Comparison of ENCODE assay signal across 29 cellular contexts in genomic region chr11:65698205-65698604, GRCh38. TPM values are rescaled to one million over a fixed set of nuclear protein-coding genes. Genes with fewer than 3 reads are reported as not detected.
A peak's percentile ranks its signal among the peaks of the same experiment; 100 is the strongest.
DNase-seq lines count a peak whose midpoint lies in the region; ATAC-seq and TF ChIP-seq lines count a peak whose summit lies in the region.
"Had no signal": no experiment of that assay in that cellular context is flagged by ENCODE, and none has a peak within 500 bp of the region (broad histone marks: within the 10 kb centered on the region; RNA-seq: fewer than 3 reads in every experiment).

No MANE protein-coding gene starts in this region.

- H3K4me3 ChIP-seq in heart left ventricle, result no peak overlapping the region
- no peak overlapping the region for H3K4me3 ChIP-seq in lower lobe of right lung
- no peak overlapping the region for H3K4me3 ChIP-seq in transverse colon
- H3K4me3 ChIP-seq: PC-9, sigmoid colon had no signal

- no peaks in the 10 kb centered on the region for H3K36me3 ChIP-seq in heart left ventricle
- no peaks in the 10 kb centered on the region for H3K36me3 ChIP-seq in lower lobe of right lung
- no peaks in the 10 kb centered on the region for H3K36me3 ChIP-seq in transverse colon
- H3K36me3 ChIP-seq: sigmoid colon had no signal

- TF ChIP-seq EP300 in transverse colon (IDR thresholded peaks at IDR 0.05; ENCODE audit: low read depth), result no peak

- H3K9me3 ChIP-seq in heart left ventricle (no peaks in the 10 kb centered on the region), lower lobe of right lung (no peaks in the 10 kb centered on the region), transverse colon (no peaks in the 10 kb centered on the region)
- H3K9me3 ChIP-seq: Caco-2, sigmoid colon had no signal

- intact Hi-C loops in heart left ventricle (cut with DNase I) (no loop called here), cardiac septum (cut with DNase I) (no loop called here), lower lobe of right lung (cut with DNase I) (no loop called here), transverse colon (cut with DNase I; ENCODE audit: low total_unique reads) (no loop called here)

- peak overlapping the region; percentile 55 for H3K27ac Mint-ChIP-seq in endothelial cell (ENCODE audit: unreplicated experiment)
- H3K27ac Mint-ChIP-seq: activated CD4-positive, alpha-beta T cell treated with anti-CD3 and anti-CD28 coated beads for 36 hours; activated CD8-positive, alpha-beta T cell treated with anti-CD3 and anti-CD28 coated beads for 36 hours; activated naive CD8-positive, alpha-beta T cell treated with anti-CD3 and anti-CD28 coated beads for 36 hours; H9; T-helper 2 cell treated with Interferon-gamma antibody and Interleukin-4, amounts not matched to agents 5 μg/mL and 100 μg/mL, for 36 hours had no signal

- ATAC-seq in heart left ventricle, result peak in 3 of 4 donors; percentile 73 to 86 (median 85)
- peak; percentile 29 to 66 for ATAC-seq in lower lobe of right lung
- ATAC-seq in stimulated activated naive CD8-positive, alpha-beta T cell treated with anti-CD3 and anti-CD28 coated beads, Interleukin-15, Interleukin-2, amounts not matched to agents 100 U/mL and 50 U/mL, for 24 hours, result no peak
- no peak for ATAC-seq in HG03442 (IDR thresholded peaks at IDR 0.05; ENCODE audit: unreplicated experiment)
- ATAC-seq: activated CD4-positive, alpha-beta T cell treated with anti-CD3 and anti-CD28 coated beads for 36 hours; activated CD8-positive, alpha-beta T cell treated with anti-CD3 and anti-CD28 coated beads for 36 hours; naive thymus-derived CD8-positive, alpha-beta T cell had no signal

- H3K9me3 Mint-ChIP-seq in endothelial cell (ENCODE audit: unreplicated experiment), result no peaks in the 10 kb centered on the region
- H3K9me3 Mint-ChIP-seq: activated CD8-positive, alpha-beta T cell treated with anti-CD3 and anti-CD28 coated beads for 36 hours; activated naive CD8-positive, alpha-beta T cell treated with anti-CD3 and anti-CD28 coated beads for 36 hours; immature natural killer cell; naive thymus-derived CD8-positive, alpha-beta T cell; T-helper 2 cell treated with Interferon-gamma antibody and Interleukin-4, amounts not matched to agents 5 μg/mL and 100 μg/mL, for 36 hours had no signal

- H3K4me1 Mint-ChIP-seq in endothelial cell (ENCODE audit: unreplicated experiment), result peaks cover 11% of the 10 kb centered on the region
- H3K4me1 Mint-ChIP-seq: activated CD4-positive, alpha-beta T cell treated with anti-CD3 and anti-CD28 coated beads for 36 hours; activated naive CD8-positive, alpha-beta T cell treated with anti-CD3 and anti-CD28 coated beads for 36 hours had no signal

- peaks cover 6% of the 10 kb centered on the region for H3K27me3 Mint-ChIP-seq in endothelial cell (ENCODE audit: unreplicated experiment)
- H3K27me3 Mint-ChIP-seq: activated CD4-positive, alpha-beta T cell treated with anti-CD3 and anti-CD28 coated beads for 36 hours; activated naive CD8-positive, alpha-beta T cell treated with anti-CD3 and anti-CD28 coated beads for 36 hours had no signal

- DNase-seq in heart left ventricle (peak in 2 of 5 donors; percentile 38 to 43), cardiac septum (ENCODE audit: low spot score) (no peak), endothelial cell (ENCODE audit: low spot score) (no peak), lower lobe of right lung (no peak), transverse colon (peak; percentile 73)
- DNase-seq in stimulated activated naive CD8-positive, alpha-beta T cell treated with anti-CD3 and anti-CD28 coated beads, Interleukin-15, Interleukin-2, amounts not matched to agents 100 U/mL and 50 U/mL, for 24 hours, result no peak
- no peak for DNase-seq in effector CD8-positive, alpha-beta T cell (lab: John Stamatoyannopoulos, UW)
- DNase-seq: activated CD4-positive, alpha-beta T cell treated with anti-CD3 and anti-CD28 coated beads for 36 hours; activated CD8-positive, alpha-beta T cell treated with anti-CD3 and anti-CD28 coated beads for 36 hours; activated naive CD8-positive, alpha-beta T cell treated with anti-CD3 and anti-CD28 coated beads for 36 hours; Caco-2; cortex of kidney; DMS53; H9; immature natural killer cell; Karpas-422; naive thymus-derived CD8-positive, alpha-beta T cell; NCI-H1417 treated with DMSO at 0.1 percent for 48 hours; NCI-H2081 treated with DMSO at 0.1 percent for 48 hours; NCI-H226; NCI-H69; PC-9; SIG-M5; sigmoid colon; stimulated activated CD4-positive, alpha-beta T cell treated with anti-CD3 and anti-CD28 coated beads, Interleukin-4, amount 100 ng/mL, for 1 hour had no signal

- TF ChIP-seq CTCF in heart left ventricle (IDR thresholded peaks at IDR 0.05), result no peak
- no peak for TF ChIP-seq CTCF in endothelial cell (IDR thresholded peaks at IDR 0.05; ENCODE audit: unreplicated experiment)
- TF ChIP-seq CTCF in lower lobe of right lung (IDR thresholded peaks at IDR 0.05), result no peak
- no peak for TF ChIP-seq CTCF in transverse colon (IDR thresholded peaks at IDR 0.05)

- peaks cover 0 to 4% (median 0%) of the 10 kb centered on the region in 9 donors for H3K27me3 ChIP-seq in heart left ventricle
- H3K27me3 ChIP-seq in lower lobe of right lung (ENCODE audit: low read depth), result no peaks in the 10 kb centered on the region
- H3K27me3 ChIP-seq in transverse colon, result no peaks in the 10 kb centered on the region
- H3K27me3 ChIP-seq: sigmoid colon had no signal

- H3K4me1 ChIP-seq in heart left ventricle, result peaks cover 0 to 20% (median 1%) of the 10 kb centered on the region in 12 donors
- peaks cover 11% of the 10 kb centered on the region for H3K4me1 ChIP-seq in lower lobe of right lung
- peaks cover 0 to 16% (median 7%) of the 10 kb centered on the region in 4 donors for H3K4me1 ChIP-seq in transverse colon
- H3K4me1 ChIP-seq: Caco-2 had no signal

- H3K27ac ChIP-seq in heart left ventricle (peak overlapping the region in 7 of 12 donors; percentile 22 to 62 (median 50)), lower lobe of right lung (no peak overlapping the region), transverse colon (no peak overlapping the region)
- H3K27ac ChIP-seq: HL-60, PC-9, sigmoid colon had no signal

- WGBS in heart left ventricle, 4 donors, result 42 to 74% (median 45%) methylated on average over 8 of the region's 8 CpGs
- WGBS in transverse colon (ENCODE audit: low coverage in 1 of 2), 2 donors, result 55% methylated on average over 8 of the region's 8 CpGs; no CpG with 5 or more reads in 1 of the 2 donors

- in situ Hi-C loops in transverse colon (cut with MboI; ENCODE audit: low pct_ligation_motif_present in 1 of 4, low pct_unique_long_range_greater_than_20kb in 1 of 4, low sequenced_read_pairs in 3 of 4), result loop anchor here in 1 of 4 donors (25.0 kb wide), 1 partner anchor 289 kb away; no protein-coding TSS in a partner anchor

- TF ChIP-seq POLR2A in heart left ventricle (IDR thresholded peaks at IDR 0.05) (no peak), transverse colon (IDR thresholded peaks at IDR 0.05) (no peak)

- H3K36me3 Mint-ChIP-seq in endothelial cell (ENCODE audit: low read depth, unreplicated experiment), result peaks cover 3% of the 10 kb centered on the region
- H3K36me3 Mint-ChIP-seq: activated naive CD8-positive, alpha-beta T cell treated with anti-CD3 and anti-CD28 coated beads for 36 hours; CD14-positive monocyte; immature natural killer cell; naive thymus-derived CD8-positive, alpha-beta T cell had no signal

- H3K4me3 Mint-ChIP-seq in endothelial cell (ENCODE audit: unreplicated experiment), result peak overlapping the region; percentile 72
- H3K4me3 Mint-ChIP-seq: activated CD4-positive, alpha-beta T cell treated with anti-CD3 and anti-CD28 coated beads for 36 hours; activated CD8-positive, alpha-beta T cell treated with anti-CD3 and anti-CD28 coated beads for 36 hours; activated naive CD8-positive, alpha-beta T cell treated with anti-CD3 and anti-CD28 coated beads for 36 hours; CD14-positive monocyte; H9; naive thymus-derived CD8-positive, alpha-beta T cell; T-helper 2 cell treated with Interferon-gamma antibody and Interleukin-4, amounts not matched to agents 5 μg/mL and 100 μg/mL, for 36 hours had no signal

RNA-seq across cellular contexts. Expression of gene KAT5, which starts 13.8 kb away (rescaled TPM):
- total RNA-seq in heart left ventricle (10 to 100 TPM; 36.4 to 52.5 (median 40.1) TPM), cardiac septum (49.2 TPM), endothelial cell (ENCODE audit: unreplicated experiment) (28.2 TPM), lower lobe of right lung (82.6 TPM), transverse colon (100 to 1,000 TPM in 1 of 4 donors, 10 to 100 TPM in 3; 51.6 to 203 (median 74.1) TPM)
- polyA plus RNA-seq in heart left ventricle, result 10 to 100 TPM; 39.4 to 62.5 TPM

RNA-seq across cellular contexts. Expression of gene RNASEH2C, which starts 22.4 kb away (rescaled TPM):
- total RNA-seq in heart left ventricle (100 to 1,000 TPM in 2 of 9 donors, 10 to 100 TPM in 7; 31.7 to 131 (median 44.6) TPM), cardiac septum (48.8 TPM), endothelial cell (ENCODE audit: unreplicated experiment) (38.6 TPM), lower lobe of right lung (44.4 TPM), transverse colon (100 to 1,000 TPM in 2 of 4 donors, 10 to 100 TPM in 2; 70.2 to 231 (median 111) TPM)
- polyA plus RNA-seq in heart left ventricle, result 100 to 1,000 TPM in 1 of 2 donors, 10 to 100 TPM in 1; 90.5 to 120 TPM

RNA-seq across cellular contexts. Expression of gene RELA, which starts 35.5 kb away (rescaled TPM):
- total RNA-seq in heart left ventricle, result 10 to 100 TPM; 31.2 to 86.4 (median 42.3) TPM
- polyA plus RNA-seq in heart left ventricle, result 10 to 100 TPM; 22.2 to 49.5 TPM
- 45.0 TPM for total RNA-seq in cardiac septum
- 62.6 TPM for total RNA-seq in endothelial cell (ENCODE audit: unreplicated experiment)
- total RNA-seq in lower lobe of right lung, result 68.9 TPM
- 10 to 100 TPM; 45.8 to 95.8 (median 58.4) TPM for total RNA-seq in transverse colon

Comparison
In these comparisons a context has a peak if more than half of its experiments do, and no peak if none do; other contexts are left out.
1. ATAC-seq: peak in heart left ventricle (3 of 4) and lower lobe of right lung (2 of 2); none in stimulated activated naive CD8-positive, alpha-beta T cell treated with anti-CD3 and anti-CD28 coated beads, Interleukin-15, Interleukin-2, amounts not matched to agents 100 U/mL and 50 U/mL, for 24 hours (single experiment) and HG03442 (single experiment).
2. H3K27ac ChIP-seq: peak in heart left ventricle (7 of 12); none in lower lobe of right lung (single experiment) and transverse colon (0 of 4).